ENCODE assay signal across 8 cellular contexts in the genomic region with DNA sequence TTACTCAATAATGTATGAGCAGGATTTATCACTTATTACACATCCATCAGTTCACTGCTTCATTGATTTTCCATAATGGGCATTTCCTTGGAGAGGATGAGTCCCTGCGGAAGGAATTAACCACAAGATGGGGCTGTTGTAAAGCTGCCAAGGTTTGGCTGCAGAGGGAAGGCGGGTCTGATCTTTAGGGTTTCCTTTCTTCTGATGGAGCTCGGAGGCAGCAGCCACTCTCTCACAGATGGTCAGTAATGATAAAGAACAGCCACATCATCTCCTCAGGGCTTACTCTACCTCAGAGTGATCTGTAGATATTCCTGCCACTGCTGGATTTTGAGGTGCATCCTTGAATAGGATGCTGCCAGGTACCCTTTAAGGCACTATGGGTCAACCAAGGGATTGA.
DNase-seq lines count a peak whose midpoint lies in the region; ATAC-seq and TF ChIP-seq lines count a peak whose summit lies in the region.

No MANE protein-coding gene starts in this region.

- H3K9me3 ChIP-seq in body of pancreas = no peaks in the 10 kb centered on the region

- intact Hi-C loops in body of pancreas (cut with DNase I) = no loop called here

- H3K36me3 ChIP-seq in body of pancreas (replicated peaks in 1 of 2; ENCODE audit: insufficient read depth in 1 of 2, low read depth in 2 of 2) = peaks cover 4 to 5% of the 10 kb centered on the region in 2 donors

- peaks cover 14% of the 10 kb centered on the region for H3K4me1 ChIP-seq in body of pancreas

- WGBS in body of pancreas, 2 donors = 56 to 67% methylated on average over 3 of the region's 3 CpGs

- H3K4me3 ChIP-seq in body of pancreas = no peak overlapping the region

- no peaks in the 10 kb centered on the region for H3K27me3 ChIP-seq in body of pancreas

- DNase-seq in NCI-H2196 (lab: John Stamatoyannopoulos, UW; ENCODE audit: unreplicated experiment) (peak; percentile 68), NCI-H2196 treated with DMSO at 0.1 percent for 48 hours (lab: John Stamatoyannopoulos, UW; ENCODE audit: unreplicated experiment) (no peak), NCI-H146 (lab: John Stamatoyannopoulos, UW) (peak; percentile 22), body of pancreas (peak; percentile 24 to 51 (median 26)), midbrain (lab: John Stamatoyannopoulos, UW) (peak; percentile 36), activated T-cell treated with anti-CD3 and anti-CD28 coated beads for 4 hours (no peak)
- no peak for DNase-seq in activated CD4-positive, alpha-beta T cell treated with anti-CD3 and anti-CD28 coated beads, Interleukin-2, amount 50 U/mL, for 48 hours

- no peak for ATAC-seq in body of pancreas
- ATAC-seq in GM18502 (IDR thresholded peaks at IDR 0.05; ENCODE audit: poor library complexity, unreplicated experiment) = no peak

- TF ChIP-seq CTCF in body of pancreas (IDR thresholded peaks at IDR 0.05) = peak; percentile 7 to 57 (median 35)

- no peak for TF ChIP-seq POLR2A in body of pancreas (IDR thresholded peaks at IDR 0.05)

- no peak overlapping the region for H3K27ac ChIP-seq in body of pancreas

Comparison
In these comparisons a context has a peak if more than half of its experiments do, and no peak if none do; other contexts are left out.
1. DNase-seq: peak in NCI-H2196 (single experiment), NCI-H146 (single experiment), body of pancreas (4 of 4) and midbrain (single experiment); none in NCI-H2196 treated with DMSO at 0.1 percent for 48 hours (single experiment), activated T-cell treated with anti-CD3 and anti-CD28 coated beads for 4 hours (single experiment) and activated CD4-positive, alpha-beta T cell treated with anti-CD3 and anti-CD28 coated beads, Interleukin-2, amount 50 U/mL, for 48 hours (0 of 2).